In the genomic region with DNA sequence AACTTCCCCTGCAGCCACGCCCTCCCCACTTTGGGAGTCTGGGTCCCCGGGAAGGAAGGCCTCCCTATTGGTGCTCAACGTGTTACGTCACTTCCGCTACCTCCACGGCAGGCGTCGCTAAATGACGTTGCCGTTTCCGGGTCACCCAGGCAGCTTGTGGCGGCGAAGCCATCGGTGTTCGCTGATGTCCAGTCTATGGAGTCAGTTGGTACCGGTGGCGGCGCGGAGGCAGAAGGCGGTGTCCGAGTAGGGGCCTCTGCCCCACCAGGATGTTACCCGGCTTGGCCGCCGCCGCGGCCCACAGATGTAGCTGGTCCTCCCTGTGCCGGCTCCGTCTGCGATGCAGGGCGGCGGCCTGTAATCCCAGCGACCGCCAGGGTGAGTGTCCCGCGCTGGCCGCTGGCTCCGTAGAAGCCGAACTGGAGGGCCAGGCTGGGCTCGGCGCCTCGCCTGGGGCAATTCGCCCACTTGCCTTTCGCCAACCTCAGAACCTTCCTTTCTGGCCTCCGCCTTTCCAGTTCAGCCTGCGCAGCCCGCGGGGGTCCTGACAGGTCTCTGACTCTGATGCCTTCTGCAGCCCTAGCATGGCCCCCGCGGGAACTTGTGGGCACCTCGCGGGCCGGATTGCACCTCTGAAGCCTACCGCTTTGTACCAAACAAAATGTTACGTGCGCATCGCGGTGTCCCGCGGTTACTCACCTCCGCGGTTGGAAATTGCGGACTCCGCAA, we compare ENCODE assay signal across 8 cellular contexts. TPM values are rescaled to one million over a fixed set of nuclear protein-coding genes. Genes with fewer than 3 reads are reported as not detected.
DNase-seq lines count a peak whose midpoint lies in the region; ATAC-seq and TF ChIP-seq lines count a peak whose summit lies in the region.

A gene (plus strand): TSS at position 148 of the 729 bp plus-strand sequence. CDS start 122 bp downstream, at position 270.

- peak; percentile 94 for DNase-seq in EL
- peak; percentile 98 for DNase-seq in GM23338 (ENCODE audit: low spot score)
- peak; percentile 92 for DNase-seq in LHCN-M2 (ENCODE audit: low read depth)
- peak; percentile 92 for DNase-seq in RPMI7951 (ENCODE audit: low read depth)
- DNase-seq in activated T-helper 1 cell treated with anti-CD3 and anti-CD28 coated beads, Interleukin-12 subunit alpha, Interleukin-12 subunit beta, Interleukin-2, Interleukin-4 antibody, amounts not matched to agents 30 ng/mL and 10 ng/mL and 1 ng/mL, durations not matched to agents 14 hours and 24 hours and 36 hours (ENCODE audit: low spot score), result peak; percentile 91
- peak; percentile 95 for DNase-seq in fibroblast of lung (ENCODE audit: low read depth in 2 of 2)
- peak; percentile 83 to 96 (median 93) for DNase-seq in naive thymus-derived CD4-positive, alpha-beta T cell
- peak; percentile 91 for DNase-seq in stimulated activated naive B cell treated with anti-CD40 and anti-IgM and Interleukin-4, amounts not matched to agents 10 μg/mL and 1 μg/mL and 100 μg/mL, for 72 hours

- peak; percentile 93 for ATAC-seq in GM23338
- ATAC-seq in naive thymus-derived CD4-positive, alpha-beta T cell, result peak; percentile 98
- ATAC-seq in stimulated activated naive B cell treated with anti-CD40 and anti-IgM and Interleukin-4, amounts not matched to agents 10 μg/mL and 1 μg/mL and 100 μg/mL, for 72 hours (replicated peaks), result peak; percentile 98 to 99

- no peaks in the 10 kb centered on the region for H3K9me2 ChIP-seq in GM23338 (ENCODE audit: insufficient read depth)

- H3K4me3 Mint-ChIP-seq in GM23338, result peak within 1 kb of the TSS; percentile 94
- peak within 1 kb of the TSS; percentile 99 for H3K4me3 Mint-ChIP-seq in activated T-helper 1 cell treated with anti-CD3 and anti-CD28 coated beads, Interleukin-12 subunit alpha, Interleukin-12 subunit beta, Interleukin-2, Interleukin-4 antibody, amounts not matched to agents 30 ng/mL and 10 ng/mL and 1 ng/mL, durations not matched to agents 14 hours and 24 hours and 36 hours
- peak within 1 kb of the TSS; percentile 92 to 99 (median 96) for H3K4me3 Mint-ChIP-seq in naive thymus-derived CD4-positive, alpha-beta T cell
- H3K4me3 Mint-ChIP-seq in stimulated activated naive B cell treated with anti-CD40 and anti-IgM and Interleukin-4, amounts not matched to agents 10 μg/mL and 1 μg/mL and 100 μg/mL, for 72 hours, result peak within 1 kb of the TSS; percentile 96 to 98

- H3K36me3 ChIP-seq in GM23338 (ENCODE audit: insufficient read depth) (no peaks in the 10 kb centered on the region), fibroblast of lung (ENCODE audit: control insufficient read depth, insufficient read depth, low read length) (no peaks in the 10 kb centered on the region)
- H3K36me3 ChIP-seq in naive thymus-derived CD4-positive, alpha-beta T cell (ENCODE audit: control insufficient read depth in 2 of 3, insufficient read depth in 3 of 3, low read length in 3 of 3), result peaks cover 0 to 5% (median 0%) of the 10 kb centered on the region in 3 experiments

- H3K79me2 ChIP-seq in GM23338 (replicated peaks; ENCODE audit: insufficient read depth), result peaks cover 65% of the 10 kb centered on the region
- H3K79me2 ChIP-seq in fibroblast of lung (ENCODE audit: control insufficient read depth, insufficient read depth, low read length), result peaks cover 36% of the 10 kb centered on the region

- peak within 1 kb of the TSS; percentile 97 for H3K9ac ChIP-seq in fibroblast of lung (ENCODE audit: insufficient read depth, low read length)

- H3K9me3 Mint-ChIP-seq in GM23338, result no peaks in the 10 kb centered on the region
- H3K9me3 Mint-ChIP-seq in activated T-helper 1 cell treated with anti-CD3 and anti-CD28 coated beads, Interleukin-12 subunit alpha, Interleukin-12 subunit beta, Interleukin-2, Interleukin-4 antibody, amounts not matched to agents 30 ng/mL and 10 ng/mL and 1 ng/mL, durations not matched to agents 14 hours and 24 hours and 36 hours, result no peaks in the 10 kb centered on the region
- H3K9me3 Mint-ChIP-seq in naive thymus-derived CD4-positive, alpha-beta T cell, result no peaks in the 10 kb centered on the region
- H3K9me3 Mint-ChIP-seq in stimulated activated naive B cell treated with anti-CD40 and anti-IgM and Interleukin-4, amounts not matched to agents 10 μg/mL and 1 μg/mL and 100 μg/mL, for 72 hours, result no peaks in the 10 kb centered on the region

- H3K4me2 ChIP-seq in GM23338 (peak within 1 kb of the TSS; percentile 91), fibroblast of lung (ENCODE audit: extremely low read depth, insufficient read depth, low read length) (peak within 1 kb of the TSS; percentile 99)

- peak within 1 kb of the TSS; percentile 88 for H2AFZ ChIP-seq in GM23338
- peak within 1 kb of the TSS; percentile 87 for H2AFZ ChIP-seq in fibroblast of lung (ENCODE audit: low read length)

- H3K4me3 ChIP-seq in GM23338 (peak within 1 kb of the TSS; percentile 90), fibroblast of lung (replicated peaks in 1 of 4; ENCODE audit: control extremely low read depth in 1 of 4, insufficient read depth in 1 of 4, low read depth in 3 of 4, low read length in 4 of 4) (peak within 1 kb of the TSS; percentile 76 to 98 (median 96))
- H3K4me3 ChIP-seq in naive thymus-derived CD4-positive, alpha-beta T cell (ENCODE audit: low read length), result peak within 1 kb of the TSS; percentile 86

- H3K4me1 Mint-ChIP-seq in GM23338, result peaks cover 23% of the 10 kb centered on the region
- H3K4me1 Mint-ChIP-seq in activated T-helper 1 cell treated with anti-CD3 and anti-CD28 coated beads, Interleukin-12 subunit alpha, Interleukin-12 subunit beta, Interleukin-2, Interleukin-4 antibody, amounts not matched to agents 30 ng/mL and 10 ng/mL and 1 ng/mL, durations not matched to agents 14 hours and 24 hours and 36 hours (ENCODE audit: low read depth), result peaks cover 28% of the 10 kb centered on the region
- peaks cover 17 to 48% (median 43%) of the 10 kb centered on the region in 7 donors for H3K4me1 Mint-ChIP-seq in naive thymus-derived CD4-positive, alpha-beta T cell
- H3K4me1 Mint-ChIP-seq in stimulated activated naive B cell treated with anti-CD40 and anti-IgM and Interleukin-4, amounts not matched to agents 10 μg/mL and 1 μg/mL and 100 μg/mL, for 72 hours, result peaks cover 9 to 27% of the 10 kb centered on the region in 2 donors

- no peaks in the 10 kb centered on the region for H3K9me3 ChIP-seq in fibroblast of lung (ENCODE audit: control insufficient read depth, insufficient read depth, low read depth, low read length)
- no peaks in the 10 kb centered on the region for H3K9me3 ChIP-seq in naive thymus-derived CD4-positive, alpha-beta T cell (ENCODE audit: control insufficient read depth in 2 of 3, low read length in 3 of 3)

- H4K20me1 ChIP-seq in GM23338 (replicated peaks; ENCODE audit: insufficient read depth) (peaks cover 18% of the 10 kb centered on the region; the same call in 1 of the 2 replicates), fibroblast of lung (ENCODE audit: control insufficient read depth, extremely low read depth, insufficient read depth, low read length) (no peaks in the 10 kb centered on the region)

- POLR2A ChIA-PET in naive thymus-derived CD4-positive, alpha-beta T cell (lab: Charles Lee), result interaction anchor here (0.7 to 2.3 kb wide), 2 partner anchors 11 to 56 kb away, joined by 4 to 11 read pairs; a partner anchor contains a TSS

- H3F3A ChIP-seq in GM23338 (replicated peaks; ENCODE audit: low read depth), result no peaks in the 10 kb centered on the region

- peaks cover 2% of the 10 kb centered on the region for H3K27me3 Mint-ChIP-seq in GM23338 (ENCODE audit: insufficient read depth, low read depth, poor library complexity)
- H3K27me3 Mint-ChIP-seq in activated T-helper 1 cell treated with anti-CD3 and anti-CD28 coated beads, Interleukin-12 subunit alpha, Interleukin-12 subunit beta, Interleukin-2, Interleukin-4 antibody, amounts not matched to agents 30 ng/mL and 10 ng/mL and 1 ng/mL, durations not matched to agents 14 hours and 24 hours and 36 hours (ENCODE audit: insufficient read depth), result no peaks in the 10 kb centered on the region
- no peaks in the 10 kb centered on the region for H3K27me3 Mint-ChIP-seq in naive thymus-derived CD4-positive, alpha-beta T cell
- H3K27me3 Mint-ChIP-seq in stimulated activated naive B cell treated with anti-CD40 and anti-IgM and Interleukin-4, amounts not matched to agents 10 μg/mL and 1 μg/mL and 100 μg/mL, for 72 hours, result no peaks in the 10 kb centered on the region

- peak within 1 kb of the TSS; percentile 94 for H3K27ac Mint-ChIP-seq in GM23338
- H3K27ac Mint-ChIP-seq in activated T-helper 1 cell treated with anti-CD3 and anti-CD28 coated beads, Interleukin-12 subunit alpha, Interleukin-12 subunit beta, Interleukin-2, Interleukin-4 antibody, amounts not matched to agents 30 ng/mL and 10 ng/mL and 1 ng/mL, durations not matched to agents 14 hours and 24 hours and 36 hours, result peak within 1 kb of the TSS; percentile 92
- peak within 1 kb of the TSS; percentile 90 to 99 (median 97) for H3K27ac Mint-ChIP-seq in naive thymus-derived CD4-positive, alpha-beta T cell
- peak within 1 kb of the TSS; percentile 96 for H3K27ac Mint-ChIP-seq in stimulated activated naive B cell treated with anti-CD40 and anti-IgM and Interleukin-4, amounts not matched to agents 10 μg/mL and 1 μg/mL and 100 μg/mL, for 72 hours

- intact Hi-C loops in activated T-helper 1 cell treated with anti-CD3 and anti-CD28 coated beads, Interleukin-12 subunit alpha, Interleukin-12 subunit beta, Interleukin-2, Interleukin-4 antibody, amounts not matched to agents 30 ng/mL and 10 ng/mL and 1 ng/mL, durations not matched to agents 14 hours and 24 hours and 36 hours (cut with micrococcal nuclease), result loop anchor here (1.0 to 5.0 kb wide), 3 partner anchors 34 to 667 kb away; a partner anchor contains a TSS
- intact Hi-C loops in naive thymus-derived CD4-positive, alpha-beta T cell (cut with micrococcal nuclease), result loop anchor here (1.0 to 5.0 kb wide), 4 partner anchors 55 to 682 kb away; a partner anchor contains a TSS

- H3K4me1 ChIP-seq in GM23338 (ENCODE audit: insufficient read depth) (peaks cover 23% of the 10 kb centered on the region), fibroblast of lung (ENCODE audit: control insufficient read depth, extremely low read depth, insufficient read depth, low read length) (peaks cover 6% of the 10 kb centered on the region)
- H3K4me1 ChIP-seq in naive thymus-derived CD4-positive, alpha-beta T cell (ENCODE audit: control insufficient read depth in 2 of 2, insufficient read depth in 2 of 2, low read length in 2 of 2), result peaks cover 12 to 16% of the 10 kb centered on the region in 2 donors

- no peaks in the 10 kb centered on the region; the same call in 2 of the 3 replicates for H3K36me3 Mint-ChIP-seq in GM23338 (ENCODE audit: low read depth)
- peaks cover 6% of the 10 kb centered on the region for H3K36me3 Mint-ChIP-seq in activated T-helper 1 cell treated with anti-CD3 and anti-CD28 coated beads, Interleukin-12 subunit alpha, Interleukin-12 subunit beta, Interleukin-2, Interleukin-4 antibody, amounts not matched to agents 30 ng/mL and 10 ng/mL and 1 ng/mL, durations not matched to agents 14 hours and 24 hours and 36 hours (ENCODE audit: low read depth)
- H3K36me3 Mint-ChIP-seq in naive thymus-derived CD4-positive, alpha-beta T cell, result peaks cover 0 to 4% (median 0%) of the 10 kb centered on the region in 5 donors
- peaks cover 4 to 11% of the 10 kb centered on the region in 2 donors for H3K36me3 Mint-ChIP-seq in stimulated activated naive B cell treated with anti-CD40 and anti-IgM and Interleukin-4, amounts not matched to agents 10 μg/mL and 1 μg/mL and 100 μg/mL, for 72 hours

- TF ChIP-seq CTCF in GM23338 (conservative IDR thresholded peaks at IDR 0.05; ENCODE audit: low read depth in 2 of 2), result peak in 1 of 2 experiments; percentile 32; a peak in 2 of 4 replicates
- TF ChIP-seq CTCF in fibroblast of lung (conservative IDR thresholded peaks at IDR 0.05 in 1 of 2, IDR thresholded peaks at IDR 0.05 in 1 of 2; ENCODE audit: low read depth in 1 of 2, low read length in 2 of 2), result peak; percentile 29 to 34

- H3K27ac ChIP-seq in GM23338 (ENCODE audit: low read depth) (peak within 1 kb of the TSS; percentile 60; the same call in 1 of the 2 replicates), fibroblast of lung (ENCODE audit: insufficient read depth, low read length) (peak within 1 kb of the TSS; percentile 97)
- peak within 1 kb of the TSS; percentile 84 for H3K27ac ChIP-seq in naive thymus-derived CD4-positive, alpha-beta T cell (ENCODE audit: low read depth, low read length)

- no peaks in the 10 kb centered on the region for H3K27me3 ChIP-seq in GM23338 (ENCODE audit: insufficient read depth)
- H3K27me3 ChIP-seq in fibroblast of lung (ENCODE audit: control insufficient read depth, insufficient read depth, low read length), result no peaks in the 10 kb centered on the region
- H3K27me3 ChIP-seq in naive thymus-derived CD4-positive, alpha-beta T cell (ENCODE audit: control insufficient read depth in 2 of 2, insufficient read depth in 2 of 2, low read length in 2 of 2), result no peaks in the 10 kb centered on the region

- CTCF ChIA-PET in naive thymus-derived CD4-positive, alpha-beta T cell (lab: Charles Lee), result interaction anchor here (0.6 kb wide), 1 partner anchor 9 kb away, joined by 3 read pairs; no protein-coding TSS in a partner anchor

RNA-seq across cellular contexts. Expression of the gene that starts here (rescaled TPM):
- total RNA-seq in GM23338 (2014; rRNA removed; shearing (Covaris generic)), result 74.6 and 95.4 TPM in 2 replicates
- polyA plus RNA-seq in GM23338 (2016; fragmentation: Nextera tagmentation; extraction: Ambion mirVana) (51.9 and 67.3 TPM in 2 replicates), fibroblast of lung (56.3 and 65.2 TPM in 2 replicates)
- total RNA-seq in LHCN-M2 (2014; rRNA removed) (77.7 and 85.8 TPM in 2 replicates), fibroblast of lung (41.9 and 56.5 TPM in 2 replicates)
- 22.7 TPM for polyA plus RNA-seq in LHCN-M2 (2012)
- total RNA-seq in RPMI7951 (2014; rRNA removed; shearing (Covaris generic)), result 43.4 and 52.1 TPM in 2 replicates
- total RNA-seq in activated T-helper 1 cell treated with anti-CD3 and anti-CD28 coated beads, Interleukin-12 subunit alpha, Interleukin-12 subunit beta, Interleukin-2, Interleukin-4 antibody, amounts not matched to agents 30 ng/mL and 10 ng/mL and 1 ng/mL, durations not matched to agents 14 hours and 24 hours and 36 hours, result 40.4 and 43.2 TPM in 2 replicates
- 41.2 and 44.9 TPM in 2 replicates for polyA plus RNA-seq in fibroblast of lung (2012)
- 14.3 and 16.7 TPM in 2 replicates for polyA minus RNA-seq in fibroblast of lung (ENCODE audit: low replicate concordance)
- 10 to 100 TPM; 21.4 to 34.4 (median 32.7) TPM for total RNA-seq in naive thymus-derived CD4-positive, alpha-beta T cell
- 10 to 100 TPM; 30.6 to 42.1 TPM for polyA plus RNA-seq in naive thymus-derived CD4-positive, alpha-beta T cell

Comparison
In these comparisons a context has a peak if more than half of its experiments do, and no peak if none do; other contexts are left out.
1. Peak in every context shown above with its lines: DNase-seq, ATAC-seq, H3K4me3 ChIP-seq and H3K27ac ChIP-seq.